In genomic region chr1:240293706-240294105, GRCh38 we compare ENCODE assay signal across 1 cellular context.
TF ChIP-seq lines count a peak whose summit lies in the region.

No MANE protein-coding gene starts in this region.

TF ChIP-seq in WTC11, 78 proteins besides CTCF, POLR2A, EP300 and RAD21 (continued from another document):
- TF ChIP-seq ZSCAN18 (CRISPR knock-in tag; IDR thresholded peaks at IDR 0.05), result no peak
- TF ChIP-seq SMAD3 (CRISPR knock-in tag; IDR thresholded peaks at IDR 0.05; ENCODE audit: borderline replicate concordance), result no peak
- TF ChIP-seq TP53 (CRISPR knock-in tag; IDR thresholded peaks at IDR 0.05), result no peak
- no peak for TF ChIP-seq CDX4 (CRISPR knock-in tag; IDR thresholded peaks at IDR 0.05; ENCODE audit: borderline replicate concordance)
- TF ChIP-seq ZNF317 (CRISPR knock-in tag; IDR thresholded peaks at IDR 0.05; ENCODE audit: borderline replicate concordance, low read depth), result no peak
- TF ChIP-seq RORB (CRISPR knock-in tag; IDR thresholded peaks at IDR 0.05), result no peak
- no peak for TF ChIP-seq EMX1 (CRISPR knock-in tag; IDR thresholded peaks at IDR 0.05)
- no peak for TF ChIP-seq ESRRA (CRISPR knock-in tag; IDR thresholded peaks at IDR 0.05; ENCODE audit: borderline replicate concordance)
- TF ChIP-seq IRF1 (CRISPR knock-in tag; IDR thresholded peaks at IDR 0.05), result no peak
- no peak for TF ChIP-seq ZNF396 (CRISPR knock-in tag; IDR thresholded peaks at IDR 0.05; ENCODE audit: borderline replicate concordance)
- no peak for TF ChIP-seq ZMAT4 (CRISPR knock-in tag; IDR thresholded peaks at IDR 0.05)
- TF ChIP-seq ZNF671 (CRISPR knock-in tag; IDR thresholded peaks at IDR 0.05), result no peak
- TF ChIP-seq CBFB (CRISPR knock-in tag; IDR thresholded peaks at IDR 0.05; ENCODE audit: low read depth), result no peak
TF ChIP-seq in WTC11: peak in this region for 0.
